Comparison of ENCODE assay signal across 1 cellular context in the genomic region with DNA sequence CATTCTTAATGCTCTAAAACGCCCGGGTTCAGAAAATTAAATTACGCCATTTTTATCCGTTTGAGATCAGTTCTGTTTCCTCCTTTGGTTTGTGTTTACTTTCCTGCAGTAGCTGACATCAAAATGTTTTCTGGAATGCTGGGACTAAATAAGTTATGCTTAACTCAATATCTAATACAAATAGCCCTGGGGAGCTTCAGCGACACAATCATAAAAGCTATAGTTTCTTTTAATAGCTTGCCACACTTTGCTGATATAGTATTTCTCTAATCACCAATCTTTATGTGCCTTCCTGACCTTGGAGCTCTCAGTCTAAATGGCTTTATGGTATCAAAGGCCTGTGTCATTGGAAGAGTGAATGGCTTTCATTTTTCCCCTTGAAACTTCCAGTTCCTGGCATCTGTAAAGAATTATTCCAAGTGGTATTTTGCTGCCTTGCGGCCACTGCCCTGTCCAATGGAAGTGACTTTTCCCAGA.
TF ChIP-seq lines count a peak whose summit lies in the region.

No MANE protein-coding gene starts in this region.

TF ChIP-seq in SK-N-SH, 30 proteins besides CTCF, POLR2A, EP300 and RAD21 (continued from another document):
- no peak for TF ChIP-seq FOXM1 (IDR thresholded peaks at IDR 0.05; ENCODE audit: low read depth)
- TF ChIP-seq TAF1 (IDR thresholded peaks at IDR 0.05; ENCODE audit: borderline replicate concordance, low read depth, low read length) = no peak
- TF ChIP-seq FOXJ3 (CRISPR knock-in tag; IDR thresholded peaks at IDR 0.05) = peak; percentile 99
- no peak for TF ChIP-seq EZH2phosphoT487 (IDR thresholded peaks at IDR 0.05; ENCODE audit: borderline replicate concordance, low read depth)
- TF ChIP-seq YY1 (IDR thresholded peaks at IDR 0.05; ENCODE audit: low read depth) = no peak
- TF ChIP-seq TEAD4 (IDR thresholded peaks at IDR 0.05; ENCODE audit: borderline replicate concordance, insufficient read depth) = peak; percentile 89
- no peak for TF ChIP-seq MAX (IDR thresholded peaks at IDR 0.05; ENCODE audit: low read depth)
- peak; percentile 29; the same call in 1 of the 2 replicates for TF ChIP-seq PBX3 (IDR thresholded peaks at IDR 0.05)
- TF ChIP-seq RCOR1 (IDR thresholded peaks at IDR 0.05; ENCODE audit: low read length) = peak; percentile 98
- peak; percentile 69 for TF ChIP-seq TCF12 (IDR thresholded peaks at IDR 0.05)
- no peak for TF ChIP-seq FOSL2 (IDR thresholded peaks at IDR 0.05; ENCODE audit: borderline replicate concordance, low read depth)
- TF ChIP-seq MEF2A (IDR thresholded peaks at IDR 0.05; ENCODE audit: borderline replicate concordance, low read depth) = no peak
- peak; percentile 96 for TF ChIP-seq GATA2 (CRISPR knock-in tag; IDR thresholded peaks at IDR 0.05)
- TF ChIP-seq MXI1 (IDR thresholded peaks at IDR 0.05; ENCODE audit: low read depth, low read length) = no peak
- no peak for TF ChIP-seq IRF3 (IDR thresholded peaks at IDR 0.05; ENCODE audit: low read depth, low read length)
